ENCODE assay signal across 26 cellular contexts in the genomic region with DNA sequence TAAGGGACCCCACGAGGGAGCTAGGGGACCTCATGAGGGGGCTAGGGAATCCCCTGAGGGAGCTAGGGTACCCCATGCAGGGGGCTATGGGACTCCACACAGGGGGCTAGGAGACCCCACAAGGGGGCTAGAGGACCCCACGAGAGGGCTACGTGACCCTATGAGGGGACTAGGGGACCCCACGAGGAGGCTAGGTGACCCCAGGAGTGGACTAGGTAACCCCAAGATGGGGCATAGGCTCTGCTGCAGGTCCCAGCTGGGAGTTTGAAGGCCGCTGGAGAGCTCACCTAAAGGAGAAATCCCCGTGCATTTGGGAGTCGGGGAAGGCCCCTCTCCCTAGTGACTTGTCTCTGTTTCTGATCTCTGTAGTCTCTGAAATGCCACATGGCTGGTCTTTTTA. TPM values are rescaled to one million over a fixed set of nuclear protein-coding genes. Genes with fewer than 3 reads are reported as not detected.
DNase-seq lines count a peak whose midpoint lies in the region; ATAC-seq and TF ChIP-seq lines count a peak whose summit lies in the region.
"Had no signal": no experiment of that assay in that cellular context is flagged by ENCODE, and none has a peak within 500 bp of the region (broad histone marks: within the 10 kb centered on the region; RNA-seq: fewer than 3 reads in every experiment).

No MANE protein-coding gene starts in this region.

- no peaks in the 10 kb centered on the region for H3K36me3 Mint-ChIP-seq in T-helper 2 cell treated with Interferon-gamma antibody and Interleukin-4, amounts not matched to agents 5 μg/mL and 100 μg/mL, for 36 hours (ENCODE audit: low read depth)
- H3K36me3 Mint-ChIP-seq in H9 (ENCODE audit: insufficient read depth in 1 of 3, low read depth in 3 of 3) (no peaks in the 10 kb centered on the region; a peak in 2 of 7 replicates), osteocyte (ENCODE audit: unreplicated experiment) (no peaks in the 10 kb centered on the region)

- H4K8ac ChIP-seq in H9 (replicated peaks; ENCODE audit: insufficient read length, low read depth, low read length), result no peak overlapping the region

- H2BK5ac ChIP-seq in H9 (ENCODE audit: insufficient read length, low read length), result no peak overlapping the region

- no peak overlapping the region for H3T11ph ChIP-seq in H9 (ENCODE audit: low read length)

- no peak overlapping the region for H3K56ac ChIP-seq in H9 (ENCODE audit: insufficient read length, low read depth, low read length)

- H3K36me3 ChIP-seq in esophagus muscularis mucosa, result no peaks in the 10 kb centered on the region
- H3K36me3 ChIP-seq: MG63, SJSA1, tibial artery had no signal

- no peak for TF ChIP-seq CTCF in H9 (conservative IDR thresholded peaks at IDR 0.05)
- TF ChIP-seq CTCF in osteocyte (IDR thresholded peaks at IDR 0.05), result no peak
- no peak for TF ChIP-seq CTCF in esophagus muscularis mucosa (IDR thresholded peaks at IDR 0.05)

- peaks cover 29% of the 10 kb centered on the region for H3K4me1 Mint-ChIP-seq in T-helper 2 cell treated with Interferon-gamma antibody and Interleukin-4, amounts not matched to agents 5 μg/mL and 100 μg/mL, for 36 hours (ENCODE audit: low read depth)
- H3K4me1 Mint-ChIP-seq in H9, result peaks cover 17 to 35% of the 10 kb centered on the region in 2 experiments
- H3K4me1 Mint-ChIP-seq in osteocyte (ENCODE audit: unreplicated experiment), result peaks cover 42% of the 10 kb centered on the region

- H3K4me1 ChIP-seq in H9 (ENCODE audit: insufficient read depth, low read length) (no peaks in the 10 kb centered on the region), esophagus muscularis mucosa (no peaks in the 10 kb centered on the region)
- H3K4me1 ChIP-seq: tibial artery had no signal

- H2BK15ac ChIP-seq in H9 (ENCODE audit: low read depth, low read length), result no peak overlapping the region

- no peak overlapping the region for H3K9ac ChIP-seq in H9 (ENCODE audit: extremely low read depth, insufficient read length, low read length)

- H3K4ac ChIP-seq in H9 (ENCODE audit: low read depth, low read length), result no peak overlapping the region; the same call in 1 of the 2 replicates

- WGBS in H9 (ENCODE audit: extremely low coverage, insufficient read length, low lambda C conversion rate), result no CpG with 5 or more reads among the region's 7 CpGs
- no CpG with 5 or more reads among the region's 7 CpGs for WGBS in esophagus muscularis mucosa

- H3K79me1 ChIP-seq in H9 (ENCODE audit: insufficient read depth, low read depth, low read length, poor library complexity, severe bottlenecking), result no peaks in the 10 kb centered on the region

- H3K23me2 ChIP-seq in H9 (ENCODE audit: insufficient read length, low read depth, low read length, poor library complexity, severe bottlenecking), result no peaks in the 10 kb centered on the region

- H4K20me1 ChIP-seq in H9 (ENCODE audit: control insufficient read depth, insufficient read depth, insufficient read length), result no peaks in the 10 kb centered on the region

- no peaks in the 10 kb centered on the region for H3K27me3 ChIP-seq in H9 (ENCODE audit: insufficient read depth, low read length)
- peaks cover 0 to 43% (median 0%) of the 10 kb centered on the region in 4 donors for H3K27me3 ChIP-seq in esophagus muscularis mucosa
- H3K27me3 ChIP-seq: MG63 had no signal

- H3K27ac ChIP-seq in H9 (ENCODE audit: insufficient read length, low read depth, low read length) (no peak overlapping the region), esophagus muscularis mucosa (replicated peaks in 1 of 4) (no peak overlapping the region)
- H3K27ac ChIP-seq: coronary artery, SJSA1, tibial artery had no signal

- no peak overlapping the region for H4K5ac ChIP-seq in H9 (ENCODE audit: insufficient read length, low read depth, low read length)

- intact Hi-C loops in esophagus muscularis mucosa (cut with DNase I), result no loop called here

- no peak for TF ChIP-seq POLR2A in esophagus muscularis mucosa (IDR thresholded peaks at IDR 0.05; ENCODE audit: low read depth)

- no peak overlapping the region for H2BK120ac ChIP-seq in H9 (ENCODE audit: low read depth, low read length, poor library complexity, severe bottlenecking)

- no peak overlapping the region for H2AFZ ChIP-seq in H9 (ENCODE audit: low read length)

- no peaks in the 10 kb centered on the region for H3K79me2 ChIP-seq in H9 (ENCODE audit: insufficient read depth, low read length)

- no peak overlapping the region for H3K4me2 ChIP-seq in H9 (ENCODE audit: insufficient read depth, insufficient read length, low read length)

- H2AK5ac ChIP-seq in H9 (ENCODE audit: insufficient read length, low read length), result no peak overlapping the region

- H2BK12ac ChIP-seq in H9 (ENCODE audit: insufficient read length, low read depth, low read length), result no peak overlapping the region

- H3K18ac ChIP-seq in H9 (ENCODE audit: insufficient read length, low read depth, low read length), result no peak overlapping the region

- H3K14ac ChIP-seq in H9 (ENCODE audit: insufficient read depth, low read length), result no peak overlapping the region

- peak overlapping the region; percentile 54 for H4K91ac ChIP-seq in H9 (ENCODE audit: insufficient read length, low read depth, low read length)

- no peak for TF ChIP-seq EP300 in esophagus muscularis mucosa (IDR thresholded peaks at IDR 0.05)

- no peaks in the 10 kb centered on the region for H3K27me3 Mint-ChIP-seq in T-helper 2 cell treated with Interferon-gamma antibody and Interleukin-4, amounts not matched to agents 5 μg/mL and 100 μg/mL, for 36 hours (ENCODE audit: low read depth)
- H3K27me3 Mint-ChIP-seq in H9 (ENCODE audit: low read depth) (peaks cover 17% of the 10 kb centered on the region), osteocyte (ENCODE audit: unreplicated experiment) (peaks cover 34% of the 10 kb centered on the region)
- H3K27me3 Mint-ChIP-seq: CD4-positive, alpha-beta T cell had no signal

- H3K27ac Mint-ChIP-seq in T-helper 2 cell treated with Interferon-gamma antibody and Interleukin-4, amounts not matched to agents 5 μg/mL and 100 μg/mL, for 36 hours, result peak overlapping the region; percentile 23
- peak overlapping the region in 2 of 3 experiments; percentile 73 to 90; a peak in 3 of 7 replicates for H3K27ac Mint-ChIP-seq in H9
- no peak overlapping the region for H3K27ac Mint-ChIP-seq in osteocyte (ENCODE audit: unreplicated experiment)
- H3K27ac Mint-ChIP-seq: activated T-helper 1 cell treated with anti-CD3 and anti-CD28 coated beads, Interleukin-12 subunit alpha, Interleukin-12 subunit beta, Interleukin-2, Interleukin-4 antibody, amounts not matched to agents 30 ng/mL and 10 ng/mL and 1 ng/mL, durations not matched to agents 14 hours and 24 hours and 36 hours had no signal

- H3K9me3 ChIP-seq in H9 (ENCODE audit: control insufficient read depth, low read depth, low read length) (no peaks in the 10 kb centered on the region), esophagus muscularis mucosa (no peaks in the 10 kb centered on the region)
- H3K9me3 ChIP-seq: MG63, SJSA1, tibial artery had no signal

- no peak for ATAC-seq in HG03095 (IDR thresholded peaks at IDR 0.05; ENCODE audit: unreplicated experiment)
- ATAC-seq in GM18870 (IDR thresholded peaks at IDR 0.05; ENCODE audit: unreplicated experiment), result no peak
- ATAC-seq: left colon had no signal

- H3K9me3 Mint-ChIP-seq in T-helper 2 cell treated with Interferon-gamma antibody and Interleukin-4, amounts not matched to agents 5 μg/mL and 100 μg/mL, for 36 hours, result no peaks in the 10 kb centered on the region
- H3K9me3 Mint-ChIP-seq in H9 (no peaks in the 10 kb centered on the region), osteocyte (ENCODE audit: unreplicated experiment) (no peaks in the 10 kb centered on the region)
- H3K9me3 Mint-ChIP-seq: activated T-helper 1 cell treated with anti-CD3 and anti-CD28 coated beads, Interleukin-12 subunit alpha, Interleukin-12 subunit beta, Interleukin-2, Interleukin-4 antibody, amounts not matched to agents 30 ng/mL and 10 ng/mL and 1 ng/mL, durations not matched to agents 14 hours and 24 hours and 36 hours; CD4-positive, alpha-beta T cell had no signal

- H3K4me3 Mint-ChIP-seq in T-helper 2 cell treated with Interferon-gamma antibody and Interleukin-4, amounts not matched to agents 5 μg/mL and 100 μg/mL, for 36 hours, result no peak overlapping the region
- H3K4me3 Mint-ChIP-seq in H9 (no peak overlapping the region), osteocyte (ENCODE audit: unreplicated experiment) (no peak overlapping the region)
- H3K4me3 Mint-ChIP-seq: activated T-helper 1 cell treated with anti-CD3 and anti-CD28 coated beads, Interleukin-12 subunit alpha, Interleukin-12 subunit beta, Interleukin-2, Interleukin-4 antibody, amounts not matched to agents 30 ng/mL and 10 ng/mL and 1 ng/mL, durations not matched to agents 14 hours and 24 hours and 36 hours; CD4-positive, alpha-beta T cell had no signal

- no peak overlapping the region for H3K4me3 ChIP-seq in esophagus muscularis mucosa
- H3K4me3 ChIP-seq: coronary artery, MG63, SJSA1, tibial artery had no signal

- no peak overlapping the region for H2BK20ac ChIP-seq in H9 (ENCODE audit: low read depth, low read length, poor library complexity, severe bottlenecking)

- no peak for DNase-seq in T-helper 2 cell treated with Interferon-gamma antibody and Interleukin-4, amounts not matched to agents 5 μg/mL and 100 μg/mL, for 36 hours (ENCODE audit: low spot score)
- no peak for DNase-seq in T-helper 2 cell
- no peak for DNase-seq in H9
- DNase-seq in ecto neural progenitor cell (ENCODE audit: low spot score), result peak; percentile 30
- DNase-seq in osteocyte (ENCODE audit: extremely low spot score, unreplicated experiment), result peak; percentile 56
- no peak for DNase-seq in esophagus muscularis mucosa (ENCODE audit: extremely low spot score)
- DNase-seq: 8988T; activated naive CD4-positive, alpha-beta T cell treated with anti-CD3 and anti-CD28 coated beads, Interleukin-2, amount 50 U/mL, for 16 hours; CD4-positive, alpha-beta T cell; foreskin melanocyte; KBM-7; left colon; MG63; NCI-H1417; NCI-H2029 treated with DMSO at 0.1 percent for 48 hours; NCI-H2227 treated with DMSO at 0.1 percent for 48 hours; NCI-H774; occipital lobe; tibial artery had no signal

- no peak overlapping the region for H3K23ac ChIP-seq in H9 (ENCODE audit: insufficient read length, low read depth, low read length)

RNA-seq across cellular contexts. Expression of a gene that starts 50.0 kb away (rescaled TPM):
- total RNA-seq in H9 (2021) (not detected in 2 replicates), osteocyte (not detected in 2 replicates), esophagus muscularis mucosa (not detected)
- total RNA-seq: activated T-helper 1 cell treated with anti-CD3 and anti-CD28 coated beads, Interleukin-12 subunit alpha, Interleukin-12 subunit beta, Interleukin-2, Interleukin-4 antibody, amounts not matched to agents 30 ng/mL and 10 ng/mL and 1 ng/mL, durations not matched to agents 14 hours and 24 hours and 36 hours; CD4-positive, alpha-beta T cell; HT-29; left colon; occipital lobe; RPMI7951; SJSA1 had no signal

Comparison
In these comparisons a context has a peak if more than half of its experiments do, and no peak if none do; other contexts are left out.
1. DNase-seq: peak in ecto neural progenitor cell (single experiment) and osteocyte (single experiment); none in T-helper 2 cell treated with Interferon-gamma antibody and Interleukin-4, amounts not matched to agents 5 μg/mL and 100 μg/mL, for 36 hours (single experiment), T-helper 2 cell (0 of 5), H9 (single experiment) and esophagus muscularis mucosa (single experiment).